Comparison of ENCODE assay signal across 8 cellular contexts in genomic region chr10:5089869-5090268, GRCh38.
DNase-seq lines count a peak whose midpoint lies in the region; ATAC-seq lines count a peak whose summit lies in the region.

No MANE protein-coding gene starts in this region.

- peak; percentile 64 for ATAC-seq in HG03175 (IDR thresholded peaks at IDR 0.05; ENCODE audit: unreplicated experiment)

- DNase-seq in DMS53 (lab: John Stamatoyannopoulos, UW) (peak; percentile 90), SKM-1 (lab: John Stamatoyannopoulos, UW; ENCODE audit: unreplicated experiment) (peak; percentile 15), islet precursor cell (peak; percentile 56), cerebellar nuclear complex (lab: John Stamatoyannopoulos, UW) (no peak), HuH-7.5 (ENCODE audit: low spot score) (no peak)
- DNase-seq in stimulated activated CD4-positive, alpha-beta T cell treated with anti-CD3 and anti-CD28 coated beads, Interleukin-12 subunit alpha, Interleukin-12 subunit beta, amount 100 ng/mL, for 4 hours: no peak
- DNase-seq in activated CD4-positive, CD25-positive, alpha-beta regulatory T cell treated with anti-CD3 and anti-CD28 coated beads, Interleukin-2, amount 50 U/mL, for 72 hours: no peak

Comparison
In these comparisons a context has a peak if more than half of its experiments do, and no peak if none do; other contexts are left out.
1. DNase-seq: peak in DMS53 (single experiment), SKM-1 (single experiment) and islet precursor cell (single experiment); none in stimulated activated CD4-positive, alpha-beta T cell treated with anti-CD3 and anti-CD28 coated beads, Interleukin-12 subunit alpha, Interleukin-12 subunit beta, amount 100 ng/mL, for 4 hours (single experiment), cerebellar nuclear complex (0 of 2), HuH-7.5 (single experiment) and activated CD4-positive, CD25-positive, alpha-beta regulatory T cell treated with anti-CD3 and anti-CD28 coated beads, Interleukin-2, amount 50 U/mL, for 72 hours (single experiment).